22 cellular contexts compared by ENCODE assay signal in the genomic region with DNA sequence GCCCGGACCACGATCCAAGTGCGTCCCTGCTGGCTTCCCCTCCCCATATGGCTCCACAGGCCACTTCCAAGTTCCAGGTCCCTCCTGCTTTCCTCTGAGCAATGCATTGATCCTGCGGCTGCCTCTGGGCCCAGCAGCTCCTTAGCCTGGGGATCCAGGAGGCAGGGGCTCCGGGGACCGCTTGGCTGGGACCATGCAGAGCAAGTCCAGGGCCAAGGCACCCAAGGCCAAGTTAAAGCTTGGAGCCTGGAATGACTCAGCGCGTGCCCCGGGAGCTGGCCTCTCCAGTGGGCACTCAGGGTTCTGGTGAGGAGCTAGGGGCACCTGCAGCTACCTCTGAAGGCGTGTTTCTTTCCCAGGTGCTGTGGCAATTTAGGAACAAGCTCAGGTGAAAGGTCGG. TPM values are rescaled to one million over a fixed set of nuclear protein-coding genes. Genes with fewer than 3 reads are reported as not detected.
DNase-seq lines count a peak whose midpoint lies in the region; ATAC-seq and TF ChIP-seq lines count a peak whose summit lies in the region.
"Had no signal": no experiment of that assay in that cellular context is flagged by ENCODE, and none has a peak within 500 bp of the region (broad histone marks: within the 10 kb centered on the region; RNA-seq: fewer than 3 reads in every experiment).

No MANE protein-coding gene starts in this region.

- H3K4me2 ChIP-seq in GM23338 (no peak overlapping the region), neuronal stem cell (ENCODE audit: insufficient read depth, low read length, poor library complexity, severe bottlenecking) (no peak overlapping the region)
- H3K4me2 ChIP-seq: A549; BLaER1 treated with 17β-estradiol and CSF1 and Interleukin-3, amounts not matched to agents 10 nM and 100 nM had no signal

- H3K4me3 Mint-ChIP-seq in GM23338, result no peak overlapping the region
- peak overlapping the region; percentile 43 for H3K4me3 Mint-ChIP-seq in glutamatergic neuron (ENCODE audit: unreplicated experiment)
- H3K4me3 Mint-ChIP-seq in endothelial cell (ENCODE audit: unreplicated experiment), result no peak overlapping the region
- H3K4me3 Mint-ChIP-seq: CD14-positive monocyte; CD4-positive, alpha-beta T cell; CD8-positive, alpha-beta memory T cell; HFFc6 had no signal

- H2AFZ ChIP-seq in GM23338 (peak overlapping the region; percentile 74), neuronal stem cell (ENCODE audit: low read length) (no peak overlapping the region)
- H2AFZ ChIP-seq: GM23248 had no signal

- no peaks in the 10 kb centered on the region for H3F3A ChIP-seq in GM23338 (replicated peaks; ENCODE audit: low read depth)

- H3K79me1 ChIP-seq in neuronal stem cell (ENCODE audit: low read depth, low read length), result no peaks in the 10 kb centered on the region

- H4K8ac ChIP-seq in neuronal stem cell (ENCODE audit: low read depth, low read length), result no peak overlapping the region

- H3K27ac ChIP-seq in GM23338 (ENCODE audit: low read depth) (no peak overlapping the region), VCaP (peak overlapping the region; percentile 81), neuronal stem cell (replicated peaks; ENCODE audit: low read length) (no peak overlapping the region)
- H3K27ac ChIP-seq: BLaER1 treated with 17β-estradiol and CSF1 and Interleukin-3, amounts not matched to agents 10 nM and 100 nM; GM23248 had no signal

- no peak overlapping the region for H2BK12ac ChIP-seq in neuronal stem cell (ENCODE audit: low read length)

- H3K4ac ChIP-seq in neuronal stem cell (ENCODE audit: low read length), result no peak overlapping the region

- no peaks in the 10 kb centered on the region; the same call in 2 of the 3 replicates for H3K36me3 Mint-ChIP-seq in GM23338 (ENCODE audit: low read depth)
- H3K36me3 Mint-ChIP-seq in glutamatergic neuron (ENCODE audit: unreplicated experiment), result peaks cover 5% of the 10 kb centered on the region
- H3K36me3 Mint-ChIP-seq in endothelial cell (ENCODE audit: low read depth, unreplicated experiment), result peaks cover 1% of the 10 kb centered on the region
- H3K36me3 Mint-ChIP-seq: CD14-positive monocyte had no signal

- no peaks in the 10 kb centered on the region for H4K20me1 ChIP-seq in GM23338 (replicated peaks; ENCODE audit: insufficient read depth)
- H4K20me1 ChIP-seq: BLaER1 treated with 17β-estradiol and CSF1 and Interleukin-3, amounts not matched to agents 10 nM and 100 nM had no signal

- peaks cover 6% of the 10 kb centered on the region for H3K9me3 Mint-ChIP-seq in GM23338
- peaks cover 21% of the 10 kb centered on the region for H3K9me3 Mint-ChIP-seq in glutamatergic neuron (ENCODE audit: unreplicated experiment)
- H3K9me3 Mint-ChIP-seq in endothelial cell (ENCODE audit: unreplicated experiment), result no peaks in the 10 kb centered on the region

- H3K9me3 ChIP-seq in neuronal stem cell (replicated peaks in 1 of 2; ENCODE audit: control insufficient read depth in 2 of 2, insufficient read depth in 1 of 2, low read depth in 1 of 2, low read length in 2 of 2), result peaks cover 5 to 10% of the 10 kb centered on the region in 2 donors
- H3K9me3 ChIP-seq: BE2C, HAP-1 had no signal

- H3K27ac Mint-ChIP-seq in GM23338 (no peak overlapping the region), glutamatergic neuron (ENCODE audit: unreplicated experiment) (peak overlapping the region; percentile 89), endothelial cell (ENCODE audit: unreplicated experiment) (no peak overlapping the region)
- H3K27ac Mint-ChIP-seq: CD14-positive monocyte; CD4-positive, alpha-beta T cell; CD8-positive, alpha-beta memory T cell; HFFc6 had no signal

- no peak overlapping the region for H2BK15ac ChIP-seq in neuronal stem cell (ENCODE audit: low read length)

- H3K23ac ChIP-seq in neuronal stem cell (ENCODE audit: low read depth, low read length, poor library complexity), result no peak overlapping the region

- no CpG with 5 or more reads among the region's 11 CpGs for WGBS in neuronal stem cell (ENCODE audit: extremely low coverage in 2 of 2, insufficient read length in 2 of 2, insufficient replicate concordance in 1 of 2), 2 donors

- no peak for TF ChIP-seq CTCF in GM23338 (conservative IDR thresholded peaks at IDR 0.05; ENCODE audit: low read depth in 2 of 2)
- TF ChIP-seq CTCF in VCaP (conservative IDR thresholded peaks at IDR 0.05), result no peak
- no peak for TF ChIP-seq CTCF in glutamatergic neuron (IDR thresholded peaks at IDR 0.05; ENCODE audit: partially characterized antibody, unreplicated experiment)
- TF ChIP-seq CTCF in endothelial cell (IDR thresholded peaks at IDR 0.05; ENCODE audit: unreplicated experiment), result no peak

- no peak overlapping the region for H3K9ac ChIP-seq in neuronal stem cell (ENCODE audit: low read depth, low read length, poor library complexity)
- H3K9ac ChIP-seq: BLaER1 treated with 17β-estradiol and CSF1 and Interleukin-3, amounts not matched to agents 10 nM and 100 nM; GM23248 had no signal

- H3K14ac ChIP-seq in neuronal stem cell (ENCODE audit: low read length), result no peak overlapping the region

- H3K9me2 ChIP-seq in GM23338 (ENCODE audit: insufficient read depth), result no peaks in the 10 kb centered on the region

- H3K4me3 ChIP-seq in GM23338 (no peak overlapping the region), neuronal stem cell (ENCODE audit: low read length in 2 of 2) (no peak overlapping the region)
- H3K4me3 ChIP-seq: A549; BLaER1 treated with 17β-estradiol and CSF1 and Interleukin-3, amounts not matched to agents 10 nM and 100 nM; GM23248; HAP-1 had no signal

- H2BK5ac ChIP-seq in neuronal stem cell (ENCODE audit: low read length), result no peak overlapping the region

- no peaks in the 10 kb centered on the region; the same call in 1 of the 2 replicates for H3K4me1 ChIP-seq in GM23338 (ENCODE audit: insufficient read depth)
- H3K4me1 ChIP-seq in neuronal stem cell (ENCODE audit: control insufficient read depth in 2 of 2, insufficient read depth in 1 of 2, low read depth in 1 of 2, low read length in 2 of 2), result no peaks in the 10 kb centered on the region
- H3K4me1 ChIP-seq: BE2C, HAP-1 had no signal

- no peak overlapping the region for H2AK5ac ChIP-seq in neuronal stem cell (ENCODE audit: low read depth, low read length)

- H3K27me3 Mint-ChIP-seq in GM23338 (ENCODE audit: insufficient read depth, low read depth, poor library complexity) (peaks cover under 1% of the 10 kb centered on the region), glutamatergic neuron (ENCODE audit: unreplicated experiment) (peaks cover 16% of the 10 kb centered on the region), endothelial cell (ENCODE audit: unreplicated experiment) (peaks cover 8% of the 10 kb centered on the region)

- no peak for ATAC-seq in GM23338
- ATAC-seq: A549 had no signal

- H3K27me3 ChIP-seq in GM23338 (ENCODE audit: insufficient read depth), result no peaks in the 10 kb centered on the region
- H3K27me3 ChIP-seq in neuronal stem cell (ENCODE audit: control insufficient read depth in 3 of 3, insufficient read depth in 3 of 3, low read depth in 1 of 3, low read length in 3 of 3), result peaks cover 0 to 29% (median 0%) of the 10 kb centered on the region in 3 experiments
- H3K27me3 ChIP-seq: BE2C; BLaER1 treated with 17β-estradiol and CSF1 and Interleukin-3, amounts not matched to agents 10 nM and 100 nM had no signal

- peaks cover 5% of the 10 kb centered on the region for H3K4me1 Mint-ChIP-seq in GM23338
- H3K4me1 Mint-ChIP-seq in glutamatergic neuron (ENCODE audit: low read depth, unreplicated experiment), result peaks cover 38% of the 10 kb centered on the region
- no peaks in the 10 kb centered on the region for H3K4me1 Mint-ChIP-seq in endothelial cell (ENCODE audit: unreplicated experiment)
- H3K4me1 Mint-ChIP-seq: CD14-positive monocyte; CD8-positive, alpha-beta memory T cell had no signal

- no peak overlapping the region for H2BK120ac ChIP-seq in neuronal stem cell (ENCODE audit: low read depth, low read length)

- no peaks in the 10 kb centered on the region for H3K79me2 ChIP-seq in GM23338 (replicated peaks; ENCODE audit: insufficient read depth)

- peak overlapping the region; percentile 39 for H3K18ac ChIP-seq in neuronal stem cell (ENCODE audit: low read length)

- H4K91ac ChIP-seq in neuronal stem cell (ENCODE audit: low read depth, low read length, poor library complexity), result no peak overlapping the region

- no peaks in the 10 kb centered on the region for H3K36me3 ChIP-seq in GM23338 (ENCODE audit: insufficient read depth)
- H3K36me3 ChIP-seq in neuronal stem cell (replicated peaks in 1 of 2; ENCODE audit: control insufficient read depth in 2 of 2, insufficient read depth in 2 of 2, low read length in 2 of 2), result no peaks in the 10 kb centered on the region
- H3K36me3 ChIP-seq: BE2C; BLaER1 treated with 17β-estradiol and CSF1 and Interleukin-3, amounts not matched to agents 10 nM and 100 nM; HAP-1 had no signal

- DNase-seq in GM23338 (ENCODE audit: low spot score), result no peak
- no peak for DNase-seq in glutamatergic neuron
- no peak for DNase-seq in neuronal stem cell (ENCODE audit: low spot score)
- DNase-seq in endothelial cell (ENCODE audit: low spot score), result no peak
- no peak for DNase-seq in midbrain (lab: John Stamatoyannopoulos, UW)
- DNase-seq in NCI-H748 (lab: John Stamatoyannopoulos, UW; ENCODE audit: unreplicated experiment), result no peak
- DNase-seq: 8988T; ACHN; AML-193; BE2C; CD4-positive, alpha-beta T cell; CD8-positive, alpha-beta memory T cell; DMS153; DND-41; GM23248; HFFc6 had no signal

TF ChIP-seq in GM23338, 12 proteins besides CTCF, POLR2A, EP300 and RAD21 (continues in another document):
- no peak for TF ChIP-seq JUNB (IDR thresholded peaks at IDR 0.05; ENCODE audit: unreplicated experiment)
- TF ChIP-seq CREB1 (CRISPR knock-in tag; IDR thresholded peaks at IDR 0.05; ENCODE audit: low read depth), result no peak
- TF ChIP-seq ZNF331 (CRISPR knock-in tag; IDR thresholded peaks at IDR 0.05; ENCODE audit: low read depth), result no peak

RNA-seq across cellular contexts. Expression of a gene that starts 51.9 kb away (rescaled TPM):
- not detected in 2 replicates for total RNA-seq in GM23338 (2014; rRNA removed; shearing (Covaris generic))
- not detected in 2 replicates for polyA plus RNA-seq in GM23338 (2016; fragmentation: Nextera tagmentation; extraction: Ambion mirVana)
- total RNA-seq in glutamatergic neuron (ENCODE audit: unreplicated experiment), result not detected
- polyA plus RNA-seq in neuronal stem cell (2013, experiment 1 of 2), result not detected
- not detected for polyA plus RNA-seq in neuronal stem cell (2013, experiment 2 of 2)
- total RNA-seq in endothelial cell (ENCODE audit: unreplicated experiment), result not detected
- total RNA-seq: CD4-positive, alpha-beta T cell; GM23248; H4; HFFc6 had no signal
- polyA plus RNA-seq: A549, CD14-positive monocyte, GM23248 had no signal
